ENCODE assay signal across 8 cellular contexts in the genomic region with DNA sequence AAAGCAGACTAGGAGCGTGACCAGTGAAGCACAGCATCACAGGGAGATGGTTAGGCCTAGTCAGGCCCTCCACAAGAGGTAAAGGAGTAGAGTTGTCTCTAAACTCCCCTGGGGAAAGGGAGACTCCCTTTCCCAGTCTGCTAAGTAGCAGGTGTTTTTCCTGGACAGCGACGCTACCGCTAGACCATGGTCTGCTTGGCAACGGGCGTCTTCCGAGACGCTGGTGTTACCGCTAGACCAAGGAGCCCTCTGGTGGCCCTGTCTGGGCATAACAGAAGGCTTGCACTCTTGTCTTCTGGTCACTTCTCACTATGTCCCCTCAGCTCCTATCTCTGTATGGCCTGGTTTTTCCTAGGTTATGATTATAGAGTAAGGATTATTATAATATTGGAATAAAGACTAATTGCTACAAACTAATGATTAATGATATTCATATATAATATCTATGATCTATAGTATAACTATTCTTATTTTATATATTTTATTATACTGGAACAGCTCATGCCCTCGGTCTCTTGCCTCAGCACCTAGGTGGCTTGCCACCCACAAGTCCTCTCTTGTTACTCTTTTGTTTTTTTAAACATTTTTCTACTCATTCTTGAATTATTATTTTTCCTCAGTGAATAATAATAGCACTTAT. TPM values are rescaled to one million over a fixed set of nuclear protein-coding genes. Genes with fewer than 3 reads are reported as not detected.
DNase-seq lines count a peak whose midpoint lies in the region; ATAC-seq and TF ChIP-seq lines count a peak whose summit lies in the region.
"Not testable (repeated sequence)": the region's sequence is repeated elsewhere in the genome, so short reads cannot be mapped to it uniquely, and the experiment has no call there.

No MANE protein-coding gene starts in this region.

- 26 to 28% methylated on average over 10 of the region's 10 CpGs for WGBS in heart right ventricle, 2 donors

- peak; percentile 57; the same call in 1 of the 2 replicates for TF ChIP-seq CTCF in PC-3 (conservative IDR thresholded peaks at IDR 0.05; ENCODE audit: low read depth, low read length)
- TF ChIP-seq CTCF in brain (conservative IDR thresholded peaks at IDR 0.05), result peak; percentile 59 to 66
- TF ChIP-seq CTCF in heart right ventricle (IDR thresholded peaks at IDR 0.05), result peak; percentile 55 to 83 (median 74)

- POLR2A ChIA-PET in CD4-positive, alpha-beta memory T cell (lab: Charles Lee; ENCODE audit: partially characterized antibody); PC-3 (lab: Charles Lee; ENCODE audit: unreplicated experiment): not testable (repeated sequence)

- not testable (repeated sequence) for H3K27ac ChIP-seq in CD4-positive, alpha-beta memory T cell (ENCODE audit: low read depth, low read length); PC-3 (ENCODE audit: low read length); heart right ventricle

- H3K4me2 ChIP-seq in PC-3 (ENCODE audit: low read length), result not testable (repeated sequence)

- peaks cover 11 to 44% (median 16%) of the 10 kb centered on the region in 4 donors for H3K4me1 Mint-ChIP-seq in CD4-positive, alpha-beta memory T cell
- peaks cover 29% of the 10 kb centered on the region for H3K4me1 Mint-ChIP-seq in brain

- peak; percentile 39 for TF ChIP-seq RAD21 in Ishikawa (IDR thresholded peaks at IDR 0.05; ENCODE audit: low read depth)

- CTCF ChIA-PET in CD4-positive, alpha-beta memory T cell (lab: Charles Lee; ENCODE audit: partially characterized antibody), result interaction anchor here (1.3 to 5.2 kb wide), 4 partner anchors 22 to 222 kb away, joined by 3 to 33 read pairs (median 7); no protein-coding TSS in a partner anchor
- CTCF ChIA-PET in PC-3 (lab: Charles Lee), result not testable (repeated sequence)

- TF ChIP-seq EP300 in Ishikawa (IDR thresholded peaks at IDR 0.05; ENCODE audit: borderline replicate concordance), result not testable (repeated sequence)

- intact Hi-C loops in CD4-positive, alpha-beta memory T cell (cut with micrococcal nuclease), result loop anchor here (1.0 kb wide), 2 partner anchors 222 to 413 kb away; no protein-coding TSS in a partner anchor
- intact Hi-C loops in PC-3 (cut with micrococcal nuclease), result not testable (repeated sequence)
- intact Hi-C loops in heart right ventricle (cut with DNase I), result loop anchor here in 1 of 10 donors (5.0 kb wide), 1 partner anchor 544 kb away; no protein-coding TSS in a partner anchor

- DNase-seq in CD4-positive, alpha-beta memory T cell, result peak; percentile 26 to 61 (median 45)
- DNase-seq in PC-3, result peak; percentile 63
- DNase-seq in activated CD4-positive, alpha-beta T cell treated with anti-CD3 and anti-CD28 coated beads, Interleukin-2, amount 50 U/mL, for 48 hours, result peak; percentile 67 to 72
- peak; percentile 52 to 76 for DNase-seq in heart right ventricle
- peak in 42 of 56 donors; percentile 3 to 76 (median 22) for DNase-seq in nucleus accumbens (lab: John Stamatoyannopoulos, UW)
- DNase-seq in stimulated activated CD8-positive, alpha-beta memory T cell treated with anti-CD3 and anti-CD28 coated beads, Interleukin-4, amount 100 ng/mL, for 4 hours (ENCODE audit: low read depth in 2 of 2, low spot score in 1 of 2), result peak; percentile 32 to 38

- peak overlapping the region in 4 of 8 donors; percentile 8 to 70 (median 23) for H3K4me3 Mint-ChIP-seq in CD4-positive, alpha-beta memory T cell
- H3K4me3 Mint-ChIP-seq in brain, result peak overlapping the region in 1 of 5 experiments; percentile 56

- H3K9ac ChIP-seq in PC-3 (ENCODE audit: low read length), result not testable (repeated sequence)

- not testable (repeated sequence) for H3K4me3 ChIP-seq in CD4-positive, alpha-beta memory T cell (ENCODE audit: low read length in 2 of 2); PC-3 (ENCODE audit: low read length); heart right ventricle

- BruUV-seq in PC-3 (replicated peaks; lab: Mats Ljungman, UMichigan), result not testable (repeated sequence)

- not testable (repeated sequence) for H3K9me3 ChIP-seq in CD4-positive, alpha-beta memory T cell (ENCODE audit: control insufficient read depth in 1 of 2, low read length in 2 of 2); PC-3 (ENCODE audit: low read length)
- peaks cover 0 to 11% (median 0%) of the 10 kb centered on the region in 11 donors for H3K9me3 ChIP-seq in heart right ventricle

- not testable (repeated sequence) for H3K9me2 ChIP-seq in PC-3 (replicated peaks; ENCODE audit: low read length)

- H2AFZ ChIP-seq in PC-3 (ENCODE audit: low read length), result not testable (repeated sequence)

- not testable (repeated sequence) for ATAC-seq in PC-3, heart right ventricle

- H3F3A ChIP-seq in PC-3 (ENCODE audit: low read length, unreplicated experiment), result not testable (repeated sequence)

- peaks cover 0 to 18% of the 10 kb centered on the region in 2 donors for H3K36me3 Mint-ChIP-seq in CD4-positive, alpha-beta memory T cell
- peaks cover 13% of the 10 kb centered on the region for H3K36me3 Mint-ChIP-seq in brain

- H3K4me1 ChIP-seq in CD4-positive, alpha-beta memory T cell (ENCODE audit: insufficient read depth, low read length), result peaks cover 11% of the 10 kb centered on the region
- not testable (repeated sequence) for H3K4me1 ChIP-seq in PC-3 (ENCODE audit: insufficient read depth, low read length)
- peaks cover 0 to 16% (median 10%) of the 10 kb centered on the region in 9 donors for H3K4me1 ChIP-seq in heart right ventricle

- H3K9me3 Mint-ChIP-seq in CD4-positive, alpha-beta memory T cell, result peaks cover 0 to 15% (median 1%) of the 10 kb centered on the region in 8 donors
- peaks cover 12 to 29% (median 14%) of the 10 kb centered on the region in 5 experiments for H3K9me3 Mint-ChIP-seq in brain

- peaks cover 12 to 14% of the 10 kb centered on the region in 2 donors for H3K27me3 Mint-ChIP-seq in CD4-positive, alpha-beta memory T cell
- peaks cover 14% of the 10 kb centered on the region for H3K27me3 Mint-ChIP-seq in brain

- not testable (repeated sequence) for H3K79me2 ChIP-seq in PC-3 (ENCODE audit: low read length)

- not testable (repeated sequence) for H3K27me3 ChIP-seq in CD4-positive, alpha-beta memory T cell (ENCODE audit: insufficient read depth, low read length); PC-3 (ENCODE audit: low read length); heart right ventricle

- not testable (repeated sequence) for H3K36me3 ChIP-seq in CD4-positive, alpha-beta memory T cell (ENCODE audit: insufficient read depth, low read length); PC-3 (ENCODE audit: low read depth, low read length); heart right ventricle

- not testable (repeated sequence) for H4K20me1 ChIP-seq in PC-3 (ENCODE audit: low read length)

- H3K27ac Mint-ChIP-seq in CD4-positive, alpha-beta memory T cell, result peak overlapping the region in 1 of 7 donors; percentile 100
- not testable (repeated sequence) for H3K27ac Mint-ChIP-seq in brain

RNA-seq across cellular contexts. Expression of gene DNTTIP2, which starts 28.2 kb away (rescaled TPM):
- total RNA-seq in CD4-positive, alpha-beta memory T cell, result 10 to 100 TPM; 71.4 to 75.4 TPM
- polyA plus RNA-seq in CD4-positive, alpha-beta memory T cell, result 10 to 100 TPM; 52.5 to 86.5 TPM
- total RNA-seq in PC-3 (2014; rRNA removed) (47.8 and 47.9 TPM in 2 replicates), heart right ventricle (10 to 100 TPM; 33.9 to 44.3 (median 41.7) TPM)
- polyA plus RNA-seq in brain (ENCODE audit: insufficient read depth, low read depth, low replicate concordance) (12.7 TPM), heart right ventricle (10 to 100 TPM; 40.1 to 64.7 TPM)

RNA-seq across cellular contexts. Expression of gene GCLM, which starts 58.4 kb away (rescaled TPM):
- 10 to 100 TPM; 22.0 to 26.8 TPM for total RNA-seq in CD4-positive, alpha-beta memory T cell
- polyA plus RNA-seq in CD4-positive, alpha-beta memory T cell, result 10 to 100 TPM; 11.4 to 32.8 TPM
- total RNA-seq in PC-3 (2014; rRNA removed) (26.0 and 26.3 TPM in 2 replicates), heart right ventricle (10 to 100 TPM in 7 of 10 donors, 1 to 10 TPM in 3; 7.6 to 15.5 (median 10.6) TPM)
- polyA plus RNA-seq in brain (ENCODE audit: insufficient read depth, low read depth, low replicate concordance) (9.3 TPM), heart right ventricle (1 to 10 TPM; 1.9 to 4.4 TPM)
